1 cellular context compared by ENCODE assay signal in genomic region chr12:3164454-3165310, GRCh38.
TF ChIP-seq lines count a peak whose summit lies in the region.

No MANE protein-coding gene starts in this region.

TF ChIP-seq in SK-N-SH, 30 proteins besides CTCF, POLR2A, EP300 and RAD21:
- TF ChIP-seq TCF12 (IDR thresholded peaks at IDR 0.05), result no peak
- TF ChIP-seq USF1 (IDR thresholded peaks at IDR 0.05; ENCODE audit: borderline replicate concordance, low read depth), result no peak
- TF ChIP-seq FOXJ3 (CRISPR knock-in tag; IDR thresholded peaks at IDR 0.05), result no peak
- TF ChIP-seq TEAD4 (IDR thresholded peaks at IDR 0.05; ENCODE audit: borderline replicate concordance, insufficient read depth), result no peak
- no peak for TF ChIP-seq MEF2A (IDR thresholded peaks at IDR 0.05; ENCODE audit: borderline replicate concordance, low read depth)
- TF ChIP-seq POLR2AphosphoS5 (IDR thresholded peaks at IDR 0.05; ENCODE audit: low read depth, low read length), result no peak
